In the genomic region with DNA sequence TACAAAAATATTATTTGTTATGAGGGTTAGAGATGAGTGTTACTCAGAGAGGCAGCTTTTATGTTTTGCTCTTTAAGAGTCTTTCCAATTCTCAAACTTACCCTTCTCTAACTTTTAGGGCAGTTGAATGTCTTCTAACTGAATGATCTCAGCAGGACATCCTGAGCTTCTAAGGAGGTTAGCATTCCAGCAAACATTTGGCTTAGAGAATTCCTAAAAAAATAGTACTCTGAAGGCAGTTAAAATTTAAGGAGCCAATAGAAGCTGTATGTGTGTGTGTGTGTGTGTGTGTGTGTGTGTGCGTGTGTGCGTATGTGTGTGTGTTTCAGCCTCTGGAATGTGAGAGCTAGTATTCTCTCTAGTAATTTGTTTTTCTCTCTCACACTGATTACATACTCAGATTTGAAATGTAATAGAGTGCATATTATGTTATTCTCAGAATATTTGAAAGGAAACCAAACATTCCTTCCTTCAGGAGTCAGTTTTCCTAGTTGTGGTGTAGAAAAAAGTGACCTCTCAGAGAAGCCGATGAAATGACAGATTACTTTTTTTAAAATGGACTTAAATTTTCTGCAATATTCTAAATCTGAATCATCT, we compare ENCODE assay signal across 20 cellular contexts.
DNase-seq lines count a peak whose midpoint lies in the region; ATAC-seq and TF ChIP-seq lines count a peak whose summit lies in the region.
"Had no signal": no experiment of that assay in that cellular context is flagged by ENCODE, and none has a peak within 500 bp of the region (broad histone marks: within the 10 kb centered on the region; RNA-seq: fewer than 3 reads in every experiment).

No MANE protein-coding gene starts in this region.

- no peaks in the 10 kb centered on the region for H3K9me3 ChIP-seq in left ventricle myocardium inferior (replicated peaks)
- H3K9me3 ChIP-seq: tibial artery had no signal

- intact Hi-C loops in left ventricle myocardium superior (cut with micrococcal nuclease) (no loop called here), left ventricle myocardium inferior (cut with micrococcal nuclease) (no loop called here)

- H3K4me3 ChIP-seq in left ventricle myocardium inferior: no peak overlapping the region
- H3K4me3 ChIP-seq: hepatocyte, tibial artery had no signal

- H3K27ac ChIP-seq in left ventricle myocardium inferior (replicated peaks): no peak overlapping the region
- H3K27ac ChIP-seq: hepatocyte, tibial artery had no signal

- no peaks in the 10 kb centered on the region for H3K36me3 Mint-ChIP-seq in nephron progenitor cell (ENCODE audit: low read depth)
- H3K36me3 Mint-ChIP-seq: activated naive CD4-positive, alpha-beta T cell treated with anti-CD3 and anti-CD28 coated beads, Interleukin-2, amount 50 U/mL, for 24 hours; memory B cell; natural killer cell treated with Interleukin-12 subunit alpha and Interleukin-12 subunit beta and Interleukin-15 and Interleukin-18, amount 100 ng/mL, for 72 hours had no signal

- H3K9me3 Mint-ChIP-seq in nephron progenitor cell: no peaks in the 10 kb centered on the region
- H3K9me3 Mint-ChIP-seq: activated naive CD4-positive, alpha-beta T cell treated with anti-CD3 and anti-CD28 coated beads, Interleukin-2, amount 50 U/mL, for 24 hours; activated T-cell treated with anti-CD3 and anti-CD28 coated beads, Interleukin-2, amount 50 U/mL, for 24 hours; memory B cell; natural killer cell treated with Interleukin-12 subunit alpha and Interleukin-12 subunit beta and Interleukin-15 and Interleukin-18, amount 100 ng/mL, for 72 hours had no signal

- DNase-seq in left ventricle myocardium superior (no peak), left ventricle myocardium inferior (no peak), dedifferentiated amniotic fluid mesenchymal stem cell (ENCODE audit: extremely low spot score) (peak; percentile 32), nephron progenitor cell (no peak)
- DNase-seq in stimulated activated CD4-positive, alpha-beta T cell treated with anti-CD3 and anti-CD28 coated beads, Interleukin-4, amount 100 ng/mL, for 1 hour: no peak
- DNase-seq in activated T-cell treated with anti-CD3 and anti-CD28 coated beads, Interleukin-2, amount 50 U/mL, for 48 hours: no peak
- DNase-seq in activated CD8-positive, alpha-beta memory T cell treated with anti-CD3 and anti-CD28 coated beads, Interleukin-2, amount 50 U/mL, for 4 hours: no peak
- no peak for DNase-seq in central memory CD4-positive, alpha-beta T cell
- DNase-seq: activated T-cell treated with anti-CD3 and anti-CD28 coated beads, Interleukin-2, amount 50 U/mL, for 24 hours; caudate nucleus; DMS 273 treated with DMSO at 0.1 percent for 48 hours; effector memory CD4-positive, alpha-beta T cell; GF-D8; NCI-H1105 treated with DMSO at 0.1 percent for 48 hours; stimulated activated naive CD4-positive, alpha-beta T cell; tibial artery had no signal

- H3K4me3 Mint-ChIP-seq in nephron progenitor cell: no peak overlapping the region
- H3K4me3 Mint-ChIP-seq: activated naive CD4-positive, alpha-beta T cell treated with anti-CD3 and anti-CD28 coated beads, Interleukin-2, amount 50 U/mL, for 24 hours; activated T-cell treated with anti-CD3 and anti-CD28 coated beads, Interleukin-2, amount 50 U/mL, for 24 hours; memory B cell; natural killer cell treated with Interleukin-12 subunit alpha and Interleukin-12 subunit beta and Interleukin-15 and Interleukin-18, amount 100 ng/mL, for 72 hours had no signal

- ATAC-seq in left ventricle myocardium superior: peak; percentile 52
- ATAC-seq: natural killer cell treated with Interleukin-12 subunit alpha and Interleukin-12 subunit beta and Interleukin-15 and Interleukin-18, amount 100 ng/mL, for 72 hours had no signal

- peaks cover 65% of the 10 kb centered on the region for H3K4me1 Mint-ChIP-seq in nephron progenitor cell
- H3K4me1 Mint-ChIP-seq: activated naive CD4-positive, alpha-beta T cell treated with anti-CD3 and anti-CD28 coated beads, Interleukin-2, amount 50 U/mL, for 24 hours; memory B cell had no signal

- peaks cover 16% of the 10 kb centered on the region for H3K4me1 ChIP-seq in left ventricle myocardium inferior

- no peak for TF ChIP-seq CTCF in left ventricle myocardium inferior (IDR thresholded peaks at IDR 0.05; ENCODE audit: borderline replicate concordance)
- TF ChIP-seq CTCF in nephron progenitor cell (IDR thresholded peaks at IDR 0.05): no peak

- peak overlapping the region; percentile 83 for H3K27ac Mint-ChIP-seq in nephron progenitor cell
- H3K27ac Mint-ChIP-seq: activated naive CD4-positive, alpha-beta T cell treated with anti-CD3 and anti-CD28 coated beads, Interleukin-2, amount 50 U/mL, for 24 hours; activated T-cell treated with anti-CD3 and anti-CD28 coated beads, Interleukin-2, amount 50 U/mL, for 24 hours; memory B cell; natural killer cell treated with Interleukin-12 subunit alpha and Interleukin-12 subunit beta and Interleukin-15 and Interleukin-18, amount 100 ng/mL, for 72 hours had no signal

- H3K27me3 Mint-ChIP-seq in nephron progenitor cell (ENCODE audit: low read depth, poor library complexity): no peaks in the 10 kb centered on the region
- H3K27me3 Mint-ChIP-seq: activated naive CD4-positive, alpha-beta T cell treated with anti-CD3 and anti-CD28 coated beads, Interleukin-2, amount 50 U/mL, for 24 hours; activated T-cell treated with anti-CD3 and anti-CD28 coated beads, Interleukin-2, amount 50 U/mL, for 24 hours; natural killer cell treated with Interleukin-12 subunit alpha and Interleukin-12 subunit beta and Interleukin-15 and Interleukin-18, amount 100 ng/mL, for 72 hours had no signal

- no peaks in the 10 kb centered on the region for H3K27me3 ChIP-seq in left ventricle myocardium inferior (ENCODE audit: low read depth)
- H3K27me3 ChIP-seq: hepatocyte, tibial artery had no signal

- H3K36me3 ChIP-seq in left ventricle myocardium inferior: no peaks in the 10 kb centered on the region
- H3K36me3 ChIP-seq: tibial artery had no signal
